Comparison of ENCODE assay signal across 8 cellular contexts in the genomic region with DNA sequence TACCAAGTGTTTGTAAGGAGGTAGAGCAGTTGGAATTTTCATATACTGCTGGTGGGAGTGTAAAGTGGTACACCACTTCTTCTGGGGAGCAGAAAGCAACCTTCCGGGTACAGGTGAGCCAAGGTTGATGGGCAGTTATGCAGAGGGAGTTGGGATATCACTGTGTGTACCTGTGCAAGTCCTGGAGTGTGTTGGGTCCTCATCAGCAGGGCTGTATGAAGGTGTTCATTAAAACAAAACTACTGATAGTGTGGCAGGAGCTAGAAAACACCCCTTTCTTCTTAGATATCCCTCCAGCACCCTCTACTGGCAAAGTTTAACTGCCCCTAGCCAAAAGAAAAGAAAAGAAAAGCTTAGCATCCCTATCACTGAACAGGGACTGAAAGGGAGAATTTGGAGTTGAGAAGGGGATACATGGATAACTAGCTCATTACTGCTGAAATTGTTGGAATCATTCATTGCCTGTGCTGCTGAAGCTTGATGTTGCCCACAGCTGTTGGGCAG. TPM values are rescaled to one million over a fixed set of nuclear protein-coding genes. Genes with fewer than 3 reads are reported as not detected.
A peak's percentile ranks its signal among the peaks of the same experiment; 100 is the strongest.
DNase-seq lines count a peak whose midpoint lies in the region; ATAC-seq, FAIRE-seq and TF ChIP-seq lines count a peak whose summit lies in the region.

No MANE protein-coding gene starts in this region.

- 0 out of 2 replicates have a peak, but pooled peaks cover 2% of the 10 kb centered on the region for H3F3A ChIP-seq in DOHH2 (ENCODE audit: control insufficient read depth, insufficient read depth)

- TF ChIP-seq RAD21 in A549 (conservative IDR thresholded peaks at IDR 0.05 in 1 of 2, IDR thresholded peaks at IDR 0.05 in 1 of 2): peak; percentile 18 to 29; a peak in 2 of 5 replicates

- TF ChIP-seq CTCF in A549 (IDR thresholded peaks at IDR 0.05): peak; percentile 35
- peak; percentile 70 for TF ChIP-seq CTCF in DOHH2 (IDR thresholded peaks at IDR 0.05; ENCODE audit: low read depth, low read length, poor library complexity, severe bottlenecking)

- ATAC-seq in A549 (peak; percentile 43 to 58; a peak in 4 of 6 replicates), GM18873 (IDR thresholded peaks at IDR 0.05; ENCODE audit: low FRiP score, unreplicated experiment) (no peak), HG02840 (IDR thresholded peaks at IDR 0.05; ENCODE audit: low FRiP score, unreplicated experiment) (no peak)

- no peak for FAIRE-seq in A549 (lab: Jason Lieb, UNC)

- DNase-seq in A549 (ENCODE audit: low read depth in 1 of 2, low spot score in 1 of 2) (peak in 1 of 2 experiments; percentile 33), NCI-H69 (lab: John Stamatoyannopoulos, UW) (peak; percentile 73), erythroblast (lab: John Stamatoyannopoulos, UW) (peak; percentile 66 to 78), hepatic stellate cell (ENCODE audit: low spot score) (no peak)
- no peak for DNase-seq in central memory CD4-positive, alpha-beta T cell

- H3K4me2 ChIP-seq in A549 (no peak overlapping the region), DOHH2 (ENCODE audit: low read length) (no peak overlapping the region)

- CTCF ChIA-PET in A549 (lab: Yijun Ruan, JAX): interaction anchor here (0.6 to 2.5 kb wide), 5 partner anchors 9 to 506 kb away, joined by 3 to 12 read pairs (median 3); no protein-coding TSS in a partner anchor

- WGBS in A549 (ENCODE audit: missing lambda C conversion rate): 92% methylated on average over 1 of the region's 1 CpG

- H3K27me3 ChIP-seq in DOHH2 (ENCODE audit: control insufficient read depth, low read length): no peaks in the 10 kb centered on the region

- peaks cover 99% of the 10 kb centered on the region for H3K79me2 ChIP-seq in DOHH2 (ENCODE audit: control insufficient read depth, low read length)

- POLR2A ChIA-PET in A549 (lab: Yijun Ruan, JAX): interaction anchor here (0.9 kb wide), 1 partner anchor 11 kb away, joined by 6 read pairs; the partner anchor contains the start of gene MARCHF6

- H3K36me3 ChIP-seq in DOHH2 (ENCODE audit: control insufficient read depth, low read length): peaks cover 16% of the 10 kb centered on the region

- H3K4me3 ChIP-seq in A549 (no peak overlapping the region), DOHH2 (ENCODE audit: low read length) (no peak overlapping the region)

- H3K9me3 ChIP-seq in A549 (no peaks in the 10 kb centered on the region), DOHH2 (ENCODE audit: control insufficient read depth, insufficient read depth, low read length) (no peaks in the 10 kb centered on the region)

- TF ChIP-seq EP300 in A549 (IDR thresholded peaks at IDR 0.05): no peak

- TF ChIP-seq POLR2A in A549 (IDR thresholded peaks at IDR 0.05; ENCODE audit: low read length) (no peak), erythroblast (IDR thresholded peaks at IDR 0.05; ENCODE audit: low read length) (no peak)

- H3K27ac ChIP-seq in A549 (no peak overlapping the region), DOHH2 (ENCODE audit: low read depth, low read length) (no peak overlapping the region)

- peaks cover 31% of the 10 kb centered on the region for H4K20me1 ChIP-seq in DOHH2 (ENCODE audit: control insufficient read depth, insufficient read depth, low read depth, low read length)

- no peaks in the 10 kb centered on the region for H3K9me2 ChIP-seq in DOHH2 (replicated peaks; ENCODE audit: control insufficient read depth, low read length)

- peaks cover 22% of the 10 kb centered on the region for H3K4me1 ChIP-seq in A549
- peaks cover 46% of the 10 kb centered on the region for H3K4me1 ChIP-seq in DOHH2 (ENCODE audit: control insufficient read depth, low read length)

TF ChIP-seq in A549, 52 proteins besides CTCF, POLR2A, EP300 and RAD21:
- no peak for TF ChIP-seq RFX5 (IDR thresholded peaks at IDR 0.05)
- TF ChIP-seq, protein P1, sequence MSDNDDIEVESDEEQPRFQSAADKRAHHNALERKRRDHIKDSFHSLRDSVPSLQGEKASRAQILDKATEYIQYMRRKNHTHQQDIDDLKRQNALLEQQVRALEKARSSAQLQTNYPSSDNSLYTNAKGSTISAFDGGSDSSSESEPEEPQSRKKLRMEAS (IDR thresholded peaks at IDR 0.05): no peak
- TF ChIP-seq, protein P2, sequence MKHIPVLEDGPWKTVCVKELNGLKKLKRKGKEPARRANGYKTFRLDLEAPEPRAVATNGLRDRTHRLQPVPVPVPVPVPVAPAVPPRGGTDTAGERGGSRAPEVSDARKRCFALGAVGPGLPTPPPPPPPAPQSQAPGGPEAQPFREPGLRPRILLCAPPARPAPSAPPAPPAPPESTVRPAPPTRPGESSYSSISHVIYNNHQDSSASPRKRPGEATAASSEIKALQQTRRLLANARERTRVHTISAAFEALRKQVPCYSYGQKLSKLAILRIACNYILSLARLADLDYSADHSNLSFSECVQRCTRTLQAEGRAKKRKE (CRISPR knock-in tag; IDR thresholded peaks at IDR 0.05; ENCODE audit: low read depth): no peak
- TF ChIP-seq ZFP36 (IDR thresholded peaks at IDR 0.05; ENCODE audit: borderline replicate concordance, partially characterized antibody): no peak

RNA-seq across cellular contexts. Expression of gene MARCHF6, which starts 10.7 kb away (rescaled TPM):
- polyA plus RNA-seq in A549 (2011; rRNA removed) (104 and 119 TPM in 2 replicates), A549 (2017; fragmentation: RNase III; extraction: RNeasy Plus Mini Kit Qiagen cat#74134 plus additional on column Dnase treatment) (47.5 to 50.4 TPM (median 48.7 TPM) in 3 replicates)
- 26.3 and 32.0 TPM in 2 replicates for polyA plus RNA-seq in A549 (2012; cell fraction: cytosol; rRNA removed)
- polyA plus RNA-seq in A549 (2012; cell fraction: nucleus; rRNA removed): 68.6 and 128 TPM in 2 replicates
- 263 and 267 TPM in 2 replicates for polyA minus RNA-seq in A549 (2011; rRNA and poly(A)+ RNA removed)

RNA-seq across cellular contexts. Expression of gene CMBL, which starts 56.5 kb away (rescaled TPM):
- polyA plus RNA-seq in A549 (2011; rRNA removed) (23.5 and 23.6 TPM in 2 replicates), A549 (2017; fragmentation: RNase III; extraction: RNeasy Plus Mini Kit Qiagen cat#74134 plus additional on column Dnase treatment) (32.6 to 35.7 TPM (median 33.8 TPM) in 3 replicates)
- polyA plus RNA-seq in A549 (2012; cell fraction: cytosol; rRNA removed): 24.9 and 33.1 TPM in 2 replicates
- polyA plus RNA-seq in A549 (2012; cell fraction: nucleus; rRNA removed): 21.0 and 22.2 TPM in 2 replicates
- polyA minus RNA-seq in A549 (2011; rRNA and poly(A)+ RNA removed): 20.4 and 21.6 TPM in 2 replicates

Comparison
In these comparisons a context has a peak if more than half of its experiments do, and no peak if none do; other contexts are left out.
1. ATAC-seq: peak in A549 (2 of 2); none in GM18873 (single experiment) and HG02840 (single experiment).
2. DNase-seq: peak in NCI-H69 (single experiment) and erythroblast (2 of 2); none in central memory CD4-positive, alpha-beta T cell (single experiment) and hepatic stellate cell (single experiment).